In genomic region chr10:91800192-91800591, GRCh38 we compare ENCODE assay signal across 10 cellular contexts. TPM values are rescaled to one million over a fixed set of nuclear protein-coding genes. Genes with fewer than 3 reads are reported as not detected.
DNase-seq lines count a peak whose midpoint lies in the region; ATAC-seq and TF ChIP-seq lines count a peak whose summit lies in the region.
"Had no signal": no experiment of that assay in that cellular context is flagged by ENCODE, and none has a peak within 500 bp of the region (broad histone marks: within the 10 kb centered on the region; RNA-seq: fewer than 3 reads in every experiment).

No MANE protein-coding gene starts in this region.

- H3K27me3 Mint-ChIP-seq in T-cell, result no peaks in the 10 kb centered on the region

- DNase-seq in GM23248, result peak; percentile 23
- DNase-seq in T-cell, result no peak
- peak; percentile 7 for DNase-seq in fibroblast of peridontal ligament (ENCODE audit: extremely low read depth)
- DNase-seq in prostate gland (ENCODE audit: low spot score), result no peak
- no peak for DNase-seq in caudate nucleus (lab: John Stamatoyannopoulos, UW)
- no peak for DNase-seq in GM13976 (ENCODE audit: low spot score)
- DNase-seq in COLO829 (ENCODE audit: low spot score), result no peak
- DNase-seq: NCI-H1092 treated with DMSO at 0.1 percent for 48 hours had no signal

- no peak for TF ChIP-seq POLR2A in prostate gland (IDR thresholded peaks at IDR 0.05)

- no peaks in the 10 kb centered on the region for H3K36me3 ChIP-seq in GM23248 (ENCODE audit: low read depth)
- no peaks in the 10 kb centered on the region for H3K36me3 ChIP-seq in prostate gland

- H3K27ac Mint-ChIP-seq in T-cell, result peak overlapping the region; percentile 20 to 75

- peaks cover 26% of the 10 kb centered on the region for H3K4me1 ChIP-seq in GM23248 (ENCODE audit: insufficient read depth)
- H3K4me1 ChIP-seq in prostate gland (replicated peaks), result peaks cover 3% of the 10 kb centered on the region

- H3F3A ChIP-seq in GM23248 (ENCODE audit: insufficient read depth), result no peaks in the 10 kb centered on the region

- intact Hi-C loops in prostate gland (cut with DNase I), result no loop called here

- peaks cover 7% of the 10 kb centered on the region; the same call in 1 of the 2 replicates for H4K20me1 ChIP-seq in GM23248 (ENCODE audit: insufficient read depth)

- peaks cover 80 to 86% (median 84%) of the 10 kb centered on the region in 3 donors for H3K4me1 Mint-ChIP-seq in T-cell

- H3K4me3 ChIP-seq in GM23248, result peak overlapping the region; percentile 87
- peak overlapping the region; percentile 87 to 99 for H3K4me3 ChIP-seq in prostate gland
- H3K4me3 ChIP-seq: lung had no signal

- H3K79me2 ChIP-seq in GM23248 (ENCODE audit: insufficient read depth), result peaks cover 79% of the 10 kb centered on the region

- CTCF ChIA-PET in T-cell (lab: Charles Lee), result interaction anchor here in 1 of 2 donors (1.0 kb wide), 1 partner anchor 42 kb away, joined by 3 read pairs; no protein-coding TSS in a partner anchor

- no peaks in the 10 kb centered on the region for H3K9me3 ChIP-seq in GM23248 (ENCODE audit: low read depth)
- H3K9me3 ChIP-seq in prostate gland, result no peaks in the 10 kb centered on the region

- WGBS in GM23248 (ENCODE audit: low coverage in 1 of 2, low lambda C conversion rate in 2 of 2, missing lambda C conversion rate in 2 of 2), 2 experiments, result 28 to 30% methylated on average over 5 of the region's 5 CpGs
- WGBS in prostate gland, result 26% methylated on average over 5 of the region's 5 CpGs

- POLR2A ChIA-PET in T-cell (lab: Charles Lee), result interaction anchor here in 1 of 2 donors (0.6 to 1.8 kb wide), 3 partner anchors 11 to 196 kb away, joined by 3 to 6 read pairs (median 5); no protein-coding TSS in a partner anchor

- in situ Hi-C loops in GM23248 (cut with MboI), result no loop called here
- in situ Hi-C loops in GM13976 (cut with MboI; ENCODE audit: low sequenced_read_pairs, unreplicated experiment), result no loop called here

- H3K27me3 ChIP-seq in GM23248 (replicated peaks; ENCODE audit: insufficient read depth) (no peaks in the 10 kb centered on the region), prostate gland (replicated peaks; ENCODE audit: insufficient read depth) (no peaks in the 10 kb centered on the region)

- no peaks in the 10 kb centered on the region for H3K9me3 Mint-ChIP-seq in T-cell

- H3K4me3 Mint-ChIP-seq in T-cell, result peak overlapping the region; percentile 91 to 98 (median 97)

- no peak overlapping the region for H2AFZ ChIP-seq in GM23248

- TF ChIP-seq CTCF in prostate gland (IDR thresholded peaks at IDR 0.05), result no peak
- TF ChIP-seq CTCF in GM13976 (IDR thresholded peaks at IDR 0.05; ENCODE audit: borderline replicate concordance, control extremely low read depth, extremely low read depth, insufficient read depth, missing control alignments), result no peak

- H3K27ac ChIP-seq in GM23248 (no peak overlapping the region), prostate gland (no peak overlapping the region), caudate nucleus (ENCODE audit: low read depth, low read length) (no peak overlapping the region)

- H3K36me3 Mint-ChIP-seq in T-cell, result peaks cover 27% of the 10 kb centered on the region

- ATAC-seq in T-cell (replicated peaks in 1 of 4) (no peak), GM21723 (IDR thresholded peaks at IDR 0.05; ENCODE audit: unreplicated experiment) (no peak)

- H3K4me2 ChIP-seq in GM23248 (ENCODE audit: unreplicated experiment), result peak overlapping the region; percentile 87

- peak overlapping the region; percentile 89; the same call in 1 of the 2 replicates for H3K9ac ChIP-seq in GM23248

- H3K9me2 ChIP-seq in GM23248 (ENCODE audit: insufficient read depth), result no peaks in the 10 kb centered on the region

RNA-seq across cellular contexts. Expression of gene TNKS2, which starts 2.0 kb away (rescaled TPM):
- 29.3 and 31.5 TPM in 2 replicates for total RNA-seq in GM23248 (2014; rRNA removed; shearing (Covaris generic))
- polyA plus RNA-seq in GM23248 (2016; fragmentation: Nextera tagmentation; extraction: Ambion mirVana), result 13.9 and 14.4 TPM in 2 replicates
- total RNA-seq in T-cell (10 to 100 TPM; 41.0 to 53.7 (median 47.6) TPM), prostate gland (10 to 100 TPM; 38.5 to 43.2 TPM)

Comparison
In these comparisons a context has a peak if more than half of its experiments do, and no peak if none do; other contexts are left out.
1. DNase-seq: peak in GM23248 (single experiment) and fibroblast of peridontal ligament (single experiment); none in T-cell (0 of 34), prostate gland (single experiment), caudate nucleus (0 of 61), GM13976 (single experiment) and COLO829 (single experiment).